8 cellular contexts compared by ENCODE assay signal in the genomic region with DNA sequence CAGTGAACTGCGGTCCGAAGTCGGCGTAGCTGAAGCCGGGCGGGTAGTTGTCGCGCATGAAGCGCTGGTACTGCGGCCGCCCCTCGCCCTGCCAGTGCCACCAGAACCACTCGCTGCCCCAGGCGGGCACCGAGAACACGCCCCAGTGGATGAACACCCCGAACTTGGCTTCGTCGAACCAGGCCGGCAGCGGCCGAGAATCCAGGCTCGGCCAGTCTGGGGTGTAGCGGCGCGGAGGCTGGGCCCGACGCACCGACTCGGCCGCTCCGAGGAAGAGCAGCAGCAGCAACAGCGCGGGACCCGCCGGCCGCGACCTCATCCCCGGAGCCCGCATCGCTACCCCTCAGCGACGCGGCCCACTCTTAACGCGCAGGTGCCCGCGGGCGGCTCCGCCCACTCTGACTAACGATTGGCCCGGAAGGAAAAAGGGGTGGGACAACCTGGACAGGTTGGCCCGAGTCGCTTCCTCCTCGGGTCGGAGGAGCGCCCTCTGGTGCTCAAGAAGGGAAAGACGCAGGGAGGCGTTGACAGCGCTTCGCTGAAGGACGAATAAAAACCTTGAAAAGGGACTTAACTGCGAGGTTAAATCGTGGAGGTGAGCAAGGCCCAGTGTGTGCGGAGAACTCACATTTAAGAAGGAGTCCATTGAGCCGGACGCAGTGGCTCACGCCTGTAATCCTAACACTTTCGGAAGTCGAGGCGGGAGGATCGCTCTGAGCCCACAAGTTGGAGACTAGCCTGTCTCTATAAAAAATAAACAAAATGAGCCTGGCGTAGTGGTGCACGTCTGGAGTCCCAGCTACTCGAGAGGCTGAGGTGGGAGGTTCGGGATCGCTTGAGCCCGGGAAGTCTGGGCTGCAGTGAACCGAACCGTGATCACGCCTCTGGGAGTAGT.
DNase-seq lines count a peak whose midpoint lies in the region; ATAC-seq and TF ChIP-seq lines count a peak whose summit lies in the region.

Gene FUCA1 (minus strand): TSS at position 338 of the 895 bp plus-strand sequence. CDS start 4 bp downstream, at position 334.

- ATAC-seq in GM19025 (IDR thresholded peaks at IDR 0.05; ENCODE audit: low read depth, unreplicated experiment) (peak; percentile 91), HG03342 (IDR thresholded peaks at IDR 0.05; ENCODE audit: unreplicated experiment) (peak; percentile 93)

- peak within 1 kb of the TSS; percentile 72 for H3K4me3 ChIP-seq in choroid plexus epithelial cell (ENCODE audit: low read depth, low read length)

- DNase-seq in AML-193 (lab: John Stamatoyannopoulos, UW) (peak; percentile 81 to 82), NCI-H446 (lab: John Stamatoyannopoulos, UW) (peak; percentile 81 to 96), choroid plexus epithelial cell (ENCODE audit: low read depth) (peak; percentile 90), kidney tubule cell (ENCODE audit: low spot score) (peak; percentile 95)
- peak; percentile 89 to 91 for DNase-seq in activated CD4-positive, alpha-beta T cell treated with anti-CD3 and anti-CD28 coated beads for 24 hours (ENCODE audit: low read depth in 2 of 2)
- DNase-seq in stimulated activated CD4-positive, alpha-beta T cell treated with anti-CD3 and anti-CD28 coated beads, Interleukin-1b, Interleukin-23, amount 100 ng/mL, for 24 hours (ENCODE audit: low read depth in 4 of 4, low spot score in 1 of 4): peak; percentile 77 to 92 (median 88)

- TF ChIP-seq CTCF in choroid plexus epithelial cell (conservative IDR thresholded peaks at IDR 0.05; ENCODE audit: low read depth, low read length): peak; percentile 93

Comparison
In these comparisons a context has a peak if more than half of its experiments do, and no peak if none do; other contexts are left out.
1. Peak in every context shown above with its lines: DNase-seq, ATAC-seq and H3K4me3 ChIP-seq.